8 cellular contexts compared by ENCODE assay signal in genomic region chr22:50581031-50581949, GRCh38. TPM values are rescaled to one million over a fixed set of nuclear protein-coding genes. Genes with fewer than 3 reads are reported as not detected.
DNase-seq lines count a peak whose midpoint lies in the region; ATAC-seq and TF ChIP-seq lines count a peak whose summit lies in the region.

No MANE protein-coding gene starts in this region.

- peak overlapping the region; percentile 90 for H3K4me2 ChIP-seq in PC-9

- CTCF ChIA-PET in CD8-positive, alpha-beta T cell (lab: Charles Lee): interaction anchor here (1.0 to 1.1 kb wide), 2 partner anchors 41 to 55 kb away, joined by 3 read pairs; no protein-coding TSS in a partner anchor
- CTCF ChIA-PET in PC-9 (lab: Charles Lee): no interaction called here

- TSS peak; percentile 61 for BruUV-seq in PC-9 (replicated peaks; lab: Mats Ljungman, UMichigan)

- H3K27me3 Mint-ChIP-seq in CD8-positive, alpha-beta T cell (ENCODE audit: low read depth): no peaks in the 10 kb centered on the region
- no peaks in the 10 kb centered on the region for H3K27me3 Mint-ChIP-seq in osteocyte (ENCODE audit: unreplicated experiment)

- peaks cover 16% of the 10 kb centered on the region for H3K36me3 Mint-ChIP-seq in CD8-positive, alpha-beta T cell
- no peaks in the 10 kb centered on the region for H3K36me3 Mint-ChIP-seq in osteocyte (ENCODE audit: unreplicated experiment)

- peaks cover 23% of the 10 kb centered on the region for H3K4me1 ChIP-seq in CD8-positive, alpha-beta T cell (ENCODE audit: insufficient read depth, low read length)
- peaks cover 18% of the 10 kb centered on the region for H3K4me1 ChIP-seq in PC-9 (replicated peaks; ENCODE audit: insufficient read depth)

- no peaks in the 10 kb centered on the region for H3K9me3 Mint-ChIP-seq in CD8-positive, alpha-beta T cell
- no peaks in the 10 kb centered on the region for H3K9me3 Mint-ChIP-seq in osteocyte (ENCODE audit: unreplicated experiment)

- H3K9me3 ChIP-seq in CD8-positive, alpha-beta T cell (ENCODE audit: low read length): no peaks in the 10 kb centered on the region
- no peaks in the 10 kb centered on the region for H3K9me3 ChIP-seq in PC-9 (ENCODE audit: insufficient read depth, low read depth)

- peak overlapping the region; percentile 77 for H3K4me3 ChIP-seq in CD8-positive, alpha-beta T cell (ENCODE audit: low read depth, low read length)
- H3K4me3 ChIP-seq in PC-9 (peak overlapping the region; percentile 89), epithelial cell of esophagus (ENCODE audit: low read length) (peak overlapping the region; percentile 72)

- no peak for TF ChIP-seq CTCF in CD8-positive, alpha-beta T cell (IDR thresholded peaks at IDR 0.05)
- TF ChIP-seq CTCF in PC-9 (conservative IDR thresholded peaks at IDR 0.05) (no peak), epithelial cell of esophagus (IDR thresholded peaks at IDR 0.05; ENCODE audit: insufficient read depth, low read depth, low read length, missing control alignments) (no peak), osteocyte (IDR thresholded peaks at IDR 0.05) (no peak)

- no peaks in the 10 kb centered on the region for H3K9me2 ChIP-seq in PC-9 (ENCODE audit: insufficient read depth)

- no peaks in the 10 kb centered on the region for H4K20me1 ChIP-seq in PC-9 (ENCODE audit: insufficient read depth)

- H3K4me1 Mint-ChIP-seq in CD8-positive, alpha-beta T cell (ENCODE audit: low read depth): peaks cover 34% of the 10 kb centered on the region
- peaks cover 16% of the 10 kb centered on the region for H3K4me1 Mint-ChIP-seq in osteocyte (ENCODE audit: unreplicated experiment)

- peak overlapping the region; percentile 93 for H3K4me3 Mint-ChIP-seq in CD8-positive, alpha-beta T cell
- peak overlapping the region; percentile 79 for H3K4me3 Mint-ChIP-seq in osteocyte (ENCODE audit: unreplicated experiment)

- no peak for DNase-seq in CD8-positive, alpha-beta T cell
- DNase-seq in PC-9 (no peak), epithelial cell of esophagus (ENCODE audit: low read depth) (no peak), osteocyte (ENCODE audit: extremely low spot score, unreplicated experiment) (no peak), NCI-H82 (lab: John Stamatoyannopoulos, UW) (no peak), NCI-H1417 treated with DMSO at 0.1 percent for 48 hours (lab: John Stamatoyannopoulos, UW) (no peak)
- DNase-seq in activated effector memory CD4-positive, alpha-beta T cell treated with Interleukin-2 at 50 U/mL for 16 hours: no peak

- H3K27ac Mint-ChIP-seq in CD8-positive, alpha-beta T cell: peak overlapping the region; percentile 93
- peak overlapping the region; percentile 71 for H3K27ac Mint-ChIP-seq in osteocyte (ENCODE audit: unreplicated experiment)

- H3K27ac ChIP-seq in CD8-positive, alpha-beta T cell (ENCODE audit: low read depth, low read length): peak overlapping the region; percentile 94
- peak overlapping the region; percentile 86; the same call in 1 of the 2 replicates for H3K27ac ChIP-seq in PC-9

- peaks cover 15% of the 10 kb centered on the region; the same call in 1 of the 2 replicates for H3F3A ChIP-seq in PC-9 (ENCODE audit: insufficient read depth, low read depth)

- H2AFZ ChIP-seq in PC-9: no peak overlapping the region; the same call in 1 of the 2 replicates

- intact Hi-C loops in CD8-positive, alpha-beta T cell (cut with DNase I, micrococcal nuclease): no loop called here
- intact Hi-C loops in PC-9 (cut with micrococcal nuclease; ENCODE audit: unreplicated experiment): loop anchor here (5.0 kb wide), 1 partner anchor 74 kb away; the partner anchor contains the start of genes LMF2 and NCAPH2

- H3K36me3 ChIP-seq in CD8-positive, alpha-beta T cell (ENCODE audit: insufficient read depth, low read length): peaks cover 3% of the 10 kb centered on the region
- H3K36me3 ChIP-seq in PC-9 (ENCODE audit: low read depth): peaks cover 11% of the 10 kb centered on the region; the same call in 1 of the 2 replicates

- ATAC-seq in CD8-positive, alpha-beta T cell: no peak
- no peak for ATAC-seq in HG02763 (IDR thresholded peaks at IDR 0.05; ENCODE audit: unreplicated experiment)

- POLR2A ChIA-PET in CD8-positive, alpha-beta T cell (lab: Charles Lee): interaction anchor here (1.3 to 2.7 kb wide), 5 partner anchors 18 to 56 kb away, joined by 3 to 18 read pairs (median 9); partner anchors contain the start of genes SCO2 and SYCE3
- POLR2A ChIA-PET in PC-9 (lab: Charles Lee; ENCODE audit: unreplicated experiment): interaction anchor here (0.5 to 1.2 kb wide), 2 partner anchors 18 to 73 kb away, joined by 3 to 7 read pairs; partner anchors contain the start of genes NCAPH2 and SYCE3

- H3K79me2 ChIP-seq in PC-9 (ENCODE audit: low read depth): peaks cover 30% of the 10 kb centered on the region

- H3K27me3 ChIP-seq in CD8-positive, alpha-beta T cell (ENCODE audit: insufficient read depth, low read length): no peaks in the 10 kb centered on the region
- no peaks in the 10 kb centered on the region for H3K27me3 ChIP-seq in PC-9 (ENCODE audit: insufficient read depth, low read depth)

RNA-seq across cellular contexts. Expression of gene CHKB, which starts 1.4 kb away (rescaled TPM):
- 100 to 1,000 TPM; 112 to 115 TPM for total RNA-seq in CD8-positive, alpha-beta T cell
- total RNA-seq in PC-9 (2021) (60.0 and 70.4 TPM in 2 replicates), osteocyte (75.4 and 79.9 TPM in 2 replicates)

RNA-seq across cellular contexts. Expression of gene CPT1B, which starts 3.1 kb away (rescaled TPM):
- 10 to 100 TPM; 42.4 to 46.0 TPM for total RNA-seq in CD8-positive, alpha-beta T cell
- 66.2 and 72.2 TPM in 2 replicates for total RNA-seq in PC-9 (2021)
- 49.8 and 60.7 TPM in 2 replicates for total RNA-seq in osteocyte

RNA-seq across cellular contexts. Expression of gene SYCE3, which starts 18.6 kb away (rescaled TPM):
- total RNA-seq in CD8-positive, alpha-beta T cell: not detected
- not detected in 2 replicates for total RNA-seq in PC-9 (2021)
- total RNA-seq in osteocyte: not detected in 2 replicates

RNA-seq across cellular contexts. Expression of gene MAPK8IP2, which starts 19.3 kb away (rescaled TPM):
- under 1 TPM; 0.16 to 0.42 TPM for total RNA-seq in CD8-positive, alpha-beta T cell
- 0.79 and 0.88 TPM in 2 replicates for total RNA-seq in PC-9 (2021)
- 2.8 and 3.6 TPM in 2 replicates for total RNA-seq in osteocyte

RNA-seq across cellular contexts. Expression of gene KLHDC7B, which starts 35.6 kb away (rescaled TPM):
- 1 to 10 TPM; 2.1 to 2.3 TPM for total RNA-seq in CD8-positive, alpha-beta T cell
- total RNA-seq in PC-9 (2021): 0.72 and 4.7 TPM in 2 replicates
- 0.21 TPM in 1 of 2 replicates, not detected in the other for total RNA-seq in osteocyte
